Comparison of ENCODE assay signal across 7 cellular contexts in the genomic region with DNA sequence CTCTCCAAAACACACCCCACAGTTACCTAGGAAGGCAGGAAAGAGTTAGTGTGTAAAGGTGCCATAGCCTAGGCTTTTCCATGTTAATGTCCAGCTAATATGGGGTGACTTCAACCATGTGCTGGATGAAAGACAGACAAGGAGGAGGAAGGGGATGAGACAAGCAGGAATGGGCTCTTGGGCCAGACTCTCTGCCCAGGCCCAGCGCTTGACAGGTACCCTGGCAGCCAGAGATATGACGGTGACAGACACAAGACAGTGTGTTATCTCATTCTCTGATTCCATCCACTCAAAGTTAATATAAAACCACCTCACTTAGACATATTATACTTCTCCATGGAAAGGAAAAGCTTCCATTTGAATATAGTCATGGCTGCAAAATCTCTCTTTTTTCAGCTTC.
"Had no signal": no experiment of that assay in that cellular context is flagged by ENCODE, and none has a peak within 500 bp of the region (broad histone marks: within the 10 kb centered on the region; RNA-seq: fewer than 3 reads in every experiment).

No MANE protein-coding gene starts in this region.

- H3K9me3 Mint-ChIP-seq: H9, IgD-negative memory B cell had no signal

- DNase-seq: GOT3, H9, HCEC 1CT, Karpas-422, KBM-7 had no signal

- H3K4me1 Mint-ChIP-seq: IgD-negative memory B cell had no signal

- H3K4me2 ChIP-seq: KMS-11 had no signal

- H3K4me3 Mint-ChIP-seq: H9, IgD-negative memory B cell had no signal

- H3K27ac ChIP-seq: KMS-11 had no signal

- H3K27ac Mint-ChIP-seq: IgD-negative memory B cell had no signal
